In the genomic region with DNA sequence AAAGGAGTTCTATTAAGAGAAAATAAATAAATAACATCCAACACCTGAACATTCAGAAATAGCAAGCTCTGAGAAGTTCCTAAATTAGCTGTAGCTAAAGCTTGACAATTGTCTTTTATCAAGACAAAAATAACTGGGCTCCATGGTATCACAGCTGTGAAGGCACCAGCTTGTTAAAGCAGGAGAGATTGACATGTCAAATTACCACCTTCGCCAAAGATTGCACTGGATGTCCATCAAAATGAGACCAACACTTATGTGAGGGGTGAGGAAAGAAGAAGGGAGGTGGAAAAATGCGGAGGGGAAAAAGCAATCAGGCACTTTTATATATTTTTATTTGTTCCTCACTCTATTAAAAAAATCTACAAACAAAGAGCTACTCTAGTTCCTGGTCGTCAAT, we compare ENCODE assay signal across 6 cellular contexts.
"Had no signal": no experiment of that assay in that cellular context is flagged by ENCODE, and none has a peak within 500 bp of the region (broad histone marks: within the 10 kb centered on the region; RNA-seq: fewer than 3 reads in every experiment).

No MANE protein-coding gene starts in this region.

- H2AFZ ChIP-seq: GM23338 had no signal

- ATAC-seq: GM23338, HCT116, HepG2 had no signal

- DNase-seq: HFFc6 had no signal

- H3K9me3 ChIP-seq: HAP-1 had no signal

- H3K4me3 ChIP-seq: GM23338, HAP-1 had no signal

- H3K36me3 ChIP-seq: HAP-1 had no signal

- H3K27ac ChIP-seq: HL-60 had no signal

- H3K4me1 ChIP-seq: HAP-1 had no signal

- H3K4me2 ChIP-seq: GM23338 had no signal
